In genomic region chrX:129525162-129525561, GRCh38 we compare ENCODE assay signal across 1 cellular context.
TF ChIP-seq lines count a peak whose summit lies in the region.

No MANE protein-coding gene starts in this region.

TF ChIP-seq in HepG2, 621 proteins besides CTCF, POLR2A, EP300 and RAD21 (continued from another document and continues in another):
- TF ChIP-seq DMTF1 (CRISPR knock-in tag; IDR thresholded peaks at IDR 0.05): no peak
- TF ChIP-seq ZNF121 (CRISPR knock-in tag; IDR thresholded peaks at IDR 0.05): no peak
- TF ChIP-seq AKNA (CRISPR knock-in tag; IDR thresholded peaks at IDR 0.05; ENCODE audit: borderline replicate concordance): no peak
- TF ChIP-seq KLF6 (CRISPR knock-in tag; IDR thresholded peaks at IDR 0.05): 0 out of 2 replicates have a peak, but pooled peaks have one; percentile 29
- TF ChIP-seq ZNF143 (CRISPR knock-in tag; IDR thresholded peaks at IDR 0.05): no peak
- peak; percentile 56; the same call in 1 of the 2 replicates for TF ChIP-seq THAP11 (CRISPR knock-in tag; IDR thresholded peaks at IDR 0.05)
- no peak for TF ChIP-seq ZNF816 (CRISPR knock-in tag; IDR thresholded peaks at IDR 0.05; ENCODE audit: borderline replicate concordance)
- TF ChIP-seq ZNF841 (CRISPR knock-in tag; IDR thresholded peaks at IDR 0.05; ENCODE audit: borderline replicate concordance): no peak
- peak; percentile 86 for TF ChIP-seq BCL6 (CRISPR knock-in tag; IDR thresholded peaks at IDR 0.05)
- no peak for TF ChIP-seq NONO (IDR thresholded peaks at IDR 0.05)
- TF ChIP-seq NONO (CRISPR knock-in tag; conservative IDR thresholded peaks at IDR 0.05): peak; percentile 65; the same call in 1 of the 2 replicates
- no peak for TF ChIP-seq ZNF883 (CRISPR knock-in tag; IDR thresholded peaks at IDR 0.05; ENCODE audit: not compliant biosample characterization)
- 0 out of 2 replicates have a peak, but pooled peaks have one; percentile 42 for TF ChIP-seq POGK (CRISPR knock-in tag; conservative IDR thresholded peaks at IDR 0.05)
- TF ChIP-seq ZNF761 (CRISPR knock-in tag; conservative IDR thresholded peaks at IDR 0.05): no peak
- no peak for TF ChIP-seq PHF8 (CRISPR knock-in tag; IDR thresholded peaks at IDR 0.05)
- no peak for TF ChIP-seq TEF (CRISPR knock-in tag; IDR thresholded peaks at IDR 0.05)
- no peak for TF ChIP-seq ZFP91 (CRISPR knock-in tag; IDR thresholded peaks at IDR 0.05; ENCODE audit: borderline replicate concordance)
- TF ChIP-seq ARID3A (IDR thresholded peaks at IDR 0.05; ENCODE audit: low read depth, low read length): peak; percentile 92
- no peak for TF ChIP-seq ZNF572 (CRISPR knock-in tag; IDR thresholded peaks at IDR 0.05)
- peak; percentile 90 for TF ChIP-seq MED1 (CRISPR knock-in tag; IDR thresholded peaks at IDR 0.05)
- no peak for TF ChIP-seq XRCC5 (optimal IDR thresholded peaks at IDR 0.05; ENCODE audit: low read length)
- peak; percentile 52; the same call in 1 of the 2 replicates for TF ChIP-seq NFKBIZ (CRISPR knock-in tag; IDR thresholded peaks at IDR 0.05)
- no peak for TF ChIP-seq ZBTB7A (CRISPR knock-in tag; IDR thresholded peaks at IDR 0.05)
- no peak for TF ChIP-seq EEA1 (CRISPR knock-in tag; IDR thresholded peaks at IDR 0.05; ENCODE audit: borderline replicate concordance)
- peak; percentile 97 for TF ChIP-seq NR2F2 (IDR thresholded peaks at IDR 0.05; ENCODE audit: borderline replicate concordance, low read depth)
- no peak for TF ChIP-seq ZNF251 (CRISPR knock-in tag; IDR thresholded peaks at IDR 0.05)
- TF ChIP-seq ZNF766 (CRISPR knock-in tag; IDR thresholded peaks at IDR 0.05; ENCODE audit: borderline replicate concordance): no peak
- peak; percentile 64; the same call in 1 of the 2 replicates for TF ChIP-seq ELF3 (CRISPR knock-in tag; IDR thresholded peaks at IDR 0.05)
- 0 out of 2 replicates have a peak, but pooled peaks have one; percentile 39 for TF ChIP-seq GATAD1 (CRISPR knock-in tag; IDR thresholded peaks at IDR 0.05)
- TF ChIP-seq PBX3 (CRISPR knock-in tag; IDR thresholded peaks at IDR 0.05; ENCODE audit: borderline replicate concordance): no peak
- TF ChIP-seq SMYD3 (CRISPR knock-in tag; IDR thresholded peaks at IDR 0.05): no peak
- no peak for TF ChIP-seq FOXC1 (CRISPR knock-in tag; IDR thresholded peaks at IDR 0.05; ENCODE audit: borderline replicate concordance)
- TF ChIP-seq PHF21A (CRISPR knock-in tag; IDR thresholded peaks at IDR 0.05): peak; percentile 72; the same call in 1 of the 2 replicates
- no peak for TF ChIP-seq ZNF543 (CRISPR knock-in tag; IDR thresholded peaks at IDR 0.05)
- TF ChIP-seq ZBTB2 (CRISPR knock-in tag; IDR thresholded peaks at IDR 0.05; ENCODE audit: low read depth): no peak
- TF ChIP-seq GABPB1 (CRISPR knock-in tag; IDR thresholded peaks at IDR 0.05): peak; percentile 25; the same call in 1 of the 2 replicates
- TF ChIP-seq SAP130 (CRISPR knock-in tag; IDR thresholded peaks at IDR 0.05; ENCODE audit: low read depth): peak; percentile 84
- TF ChIP-seq ATF2 (CRISPR knock-in tag; IDR thresholded peaks at IDR 0.05): peak; percentile 84
- TF ChIP-seq TEAD3 (CRISPR knock-in tag; optimal IDR thresholded peaks at IDR 0.05; ENCODE audit: borderline replicate concordance): peak; percentile 73
- TF ChIP-seq ADNP (CRISPR knock-in tag; IDR thresholded peaks at IDR 0.05): no peak
- peak; percentile 89 for TF ChIP-seq RARA (CRISPR knock-in tag; IDR thresholded peaks at IDR 0.05)
- no peak for TF ChIP-seq ZZZ3 (CRISPR knock-in tag; IDR thresholded peaks at IDR 0.05; ENCODE audit: borderline replicate concordance)
